21 cellular contexts compared by ENCODE assay signal in the genomic region with DNA sequence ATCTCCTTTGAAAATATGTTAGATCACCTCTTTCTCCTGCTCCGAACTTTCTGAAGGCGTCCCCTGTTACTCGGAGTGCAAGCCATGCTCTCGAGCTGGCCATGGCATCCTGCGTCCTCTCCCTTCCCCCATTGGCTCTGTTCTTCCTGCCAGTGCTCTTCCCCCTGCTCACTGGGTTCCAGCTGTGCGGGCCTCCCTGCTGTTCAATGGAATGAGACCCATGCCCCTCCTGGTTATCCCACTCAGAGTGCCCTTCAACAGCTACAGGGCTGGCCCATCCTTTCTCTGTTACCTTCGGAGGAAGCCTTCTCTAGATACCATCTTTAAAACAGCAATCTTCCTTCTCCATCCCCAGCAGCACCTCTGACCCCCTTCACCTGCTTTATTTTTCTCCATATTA.
"Had no signal": no experiment of that assay in that cellular context is flagged by ENCODE, and none has a peak within 500 bp of the region (broad histone marks: within the 10 kb centered on the region; RNA-seq: fewer than 3 reads in every experiment).

No MANE protein-coding gene starts in this region.

- H3K27me3 ChIP-seq: esophagus muscularis mucosa, gastrocnemius medialis, pancreas, testis, tibial nerve had no signal

- DNase-seq: effector memory CD4-positive, alpha-beta T cell; gastrocnemius medialis; heart right ventricle; kidney; left cardiac atrium; left ventricle myocardium inferior; lower lobe of right lung; midbrain; occipital lobe; pancreas; right cardiac atrium; small intestine; stimulated activated CD4-positive, alpha-beta T cell treated with anti-CD3 and anti-CD28 coated beads, Interleukin-2, amount 100 ng/mL, for 48 hours; stimulated activated naive CD8-positive, alpha-beta T cell treated with anti-CD3 and anti-CD28 coated beads, Interleukin-15, Interleukin-2, amounts not matched to agents 100 U/mL and 50 U/mL, for 24 hours; testis had no signal

- H3K4me3 ChIP-seq: esophagus muscularis mucosa, gastrocnemius medialis, heart right ventricle, left ventricle myocardium inferior, lower lobe of right lung, pancreas, testis, tibial nerve had no signal

- H3K36me3 ChIP-seq: esophagus muscularis mucosa, gastrocnemius medialis, heart right ventricle, left ventricle myocardium inferior, lower lobe of right lung, pancreas, tibial nerve had no signal

- H3K9me3 Mint-ChIP-seq: memory B cell; natural killer cell treated with Interleukin-12 subunit alpha and Interleukin-12 subunit beta and Interleukin-15 and Interleukin-18, amount 100 ng/mL, for 72 hours had no signal

- H3K27ac Mint-ChIP-seq: memory B cell; natural killer cell treated with Interleukin-12 subunit alpha and Interleukin-12 subunit beta and Interleukin-15 and Interleukin-18, amount 100 ng/mL, for 72 hours; progenitor cell of endocrine pancreas had no signal

- ATAC-seq: gastrocnemius medialis; heart right ventricle; left cardiac atrium; lower lobe of right lung; natural killer cell treated with Interleukin-12 subunit alpha and Interleukin-12 subunit beta and Interleukin-15 and Interleukin-18, amount 100 ng/mL, for 72 hours; pancreas; stimulated activated naive CD8-positive, alpha-beta T cell treated with anti-CD3 and anti-CD28 coated beads, Interleukin-15, Interleukin-2, amounts not matched to agents 100 U/mL and 50 U/mL, for 24 hours had no signal

- H3K36me3 Mint-ChIP-seq: natural killer cell treated with Interleukin-12 subunit alpha and Interleukin-12 subunit beta and Interleukin-15 and Interleukin-18, amount 100 ng/mL, for 72 hours had no signal

- H3K4me3 Mint-ChIP-seq: memory B cell; natural killer cell treated with Interleukin-12 subunit alpha and Interleukin-12 subunit beta and Interleukin-15 and Interleukin-18, amount 100 ng/mL, for 72 hours had no signal

- H3K4me1 ChIP-seq: esophagus muscularis mucosa, gastrocnemius medialis, left ventricle myocardium inferior, pancreas, testis had no signal

- H3K9me3 ChIP-seq: esophagus muscularis mucosa, gastrocnemius medialis, heart right ventricle, left ventricle myocardium inferior, lower lobe of right lung, pancreas, testis, tibial nerve had no signal

- H3K27ac ChIP-seq: epithelial cell of prostate, esophagus muscularis mucosa, gastrocnemius medialis, heart right ventricle, left ventricle myocardium inferior, lower lobe of right lung, pancreas, testis, tibial nerve had no signal
